22 cellular contexts compared by ENCODE assay signal in genomic region chr19:33450689-33451088, GRCh38.
"Had no signal": no experiment of that assay in that cellular context is flagged by ENCODE, and none has a peak within 500 bp of the region (broad histone marks: within the 10 kb centered on the region; RNA-seq: fewer than 3 reads in every experiment).

No MANE protein-coding gene starts in this region.

- DNase-seq: activated CD4-positive, alpha-beta T cell treated with anti-CD3 and anti-CD28 coated beads for 36 hours; activated CD4-positive, alpha-beta T cell treated with anti-CD3 and anti-CD28 coated beads, Interleukin-2, amount 10 ng/mL, durations not matched to agents 7 days and 5 days; activated CD4-positive, alpha-beta T cell treated with anti-CD3 and anti-CD28 coated beads, Interleukin-2, amount 50 U/mL, for 48 hours; activated CD8-positive, alpha-beta T cell treated with anti-CD3 and anti-CD28 coated beads, Interleukin-2, amount 10 ng/mL, durations not matched to agents 7 days and 5 days; activated naive CD4-positive, alpha-beta T cell treated with anti-CD3 and anti-CD28 coated beads, Interleukin-2, amount 10 ng/mL, durations not matched to agents 7 days and 5 days; activated naive CD8-positive, alpha-beta T cell treated with anti-CD3 and anti-CD28 coated beads, Interleukin-2, amount 50 U/mL, for 24 hours; activated T-cell treated with anti-CD3 and anti-CD28 coated beads, Interleukin-2, amount 50 U/mL, for 24 hours; anterior cingulate cortex; brain microvascular endothelial cell; central memory CD4-positive, alpha-beta T cell; NCI-H1092 treated with DMSO at 0.1 percent for 48 hours; NCI-H1417 treated with DMSO at 0.1 percent for 48 hours; NCI-H187 treated with DMSO at 0.1 percent for 48 hours; NCI-H2081; NCI-H345; NCI-H524 treated with DMSO at 0.1 percent for 48 hours; SHP77 treated with DMSO at 0.1 percent for 48 hours; SK-N-SH had no signal

- H3K27ac ChIP-seq: brain microvascular endothelial cell, SJSA1 had no signal

- FAIRE-seq: TTC549 had no signal

- H3K27me3 ChIP-seq: brain microvascular endothelial cell, SJSA1 had no signal

- H3K4me3 ChIP-seq: SJSA1 had no signal

- H3K9ac ChIP-seq: SK-N-SH had no signal

- H3K4me1 ChIP-seq: SJSA1 had no signal

- H3K4me2 ChIP-seq: SK-N-SH had no signal

- H3K36me3 ChIP-seq: brain microvascular endothelial cell had no signal

- H3K9me3 ChIP-seq: SJSA1, SK-N-SH had no signal

- ATAC-seq: activated CD4-positive, alpha-beta T cell treated with anti-CD3 and anti-CD28 coated beads for 36 hours; activated CD4-positive, CD25-positive, alpha-beta regulatory T cell treated with anti-CD3 and anti-CD28 coated beads, Interleukin-2, amount 50 U/mL, for 24 hours; activated CD8-positive, alpha-beta T cell treated with anti-CD3 and anti-CD28 coated beads, Interleukin-2, amount 10 ng/mL, durations not matched to agents 7 days and 5 days; activated naive CD8-positive, alpha-beta T cell treated with anti-CD3 and anti-CD28 coated beads, Interleukin-2, amount 50 U/mL, for 24 hours; Panc1 had no signal
